Comparison of ENCODE assay signal across 9 cellular contexts in genomic region chr10:3811331-3811870, GRCh38. TPM values are rescaled to one million over a fixed set of nuclear protein-coding genes. Genes with fewer than 3 reads are reported as not detected.
DNase-seq lines count a peak whose midpoint lies in the region; ATAC-seq and TF ChIP-seq lines count a peak whose summit lies in the region.
"Had no signal": no experiment of that assay in that cellular context is flagged by ENCODE, and none has a peak within 500 bp of the region (broad histone marks: within the 10 kb centered on the region; RNA-seq: fewer than 3 reads in every experiment).

No MANE protein-coding gene starts in this region.

- no peak for TF ChIP-seq RAD21 in SK-N-SH (IDR thresholded peaks at IDR 0.05; ENCODE audit: low read length)

- peak overlapping the region; percentile 34 to 79; a peak in 3 of 4 replicates for H3K27ac ChIP-seq in SK-N-SH (ENCODE audit: low read depth in 2 of 2, low read length in 1 of 2)
- peak overlapping the region; percentile 79 for H3K27ac ChIP-seq in mesenchymal stem cell (ENCODE audit: low read length, poor library complexity, severe bottlenecking)
- H3K27ac ChIP-seq: C4-2B had no signal

- H4K91ac ChIP-seq in mesenchymal stem cell (ENCODE audit: low read length) = peak overlapping the region; percentile 30

- H3K9ac ChIP-seq in SK-N-SH (peak overlapping the region; percentile 61), mesenchymal stem cell (ENCODE audit: low read length) (peak overlapping the region; percentile 83)

- H3K4me1 ChIP-seq in SK-N-SH (ENCODE audit: control insufficient read depth in 1 of 2, insufficient read depth in 2 of 2, low read depth in 1 of 2, low read length in 1 of 2) (peaks cover 16 to 31% of the 10 kb centered on the region in 2 experiments), mesenchymal stem cell (ENCODE audit: control insufficient read depth, insufficient read depth, low read depth, low read length) (peaks cover 33% of the 10 kb centered on the region)

- peak overlapping the region in 1 of 2 experiments; percentile 79 for H3K4ac ChIP-seq in mesenchymal stem cell (ENCODE audit: low read depth in 1 of 2, low read length in 2 of 2)

- H3K36me3 ChIP-seq in SK-N-SH (replicated peaks in 1 of 2; ENCODE audit: control insufficient read depth in 1 of 2, insufficient read depth in 2 of 2, low read length in 1 of 2) = no peaks in the 10 kb centered on the region
- H3K36me3 ChIP-seq in mesenchymal stem cell (ENCODE audit: control insufficient read depth in 1 of 2, insufficient read depth in 2 of 2, low read depth in 1 of 2, low read length in 2 of 2) = no peaks in the 10 kb centered on the region

- CTCF ChIA-PET in SK-N-SH (lab: Yijun Ruan, JAX) = interaction anchor here (0.7 to 1.3 kb wide), 4 partner anchors 10 to 25 kb away, joined by 3 to 4 read pairs (median 3); no protein-coding TSS in a partner anchor

- no peaks in the 10 kb centered on the region for H3K79me1 ChIP-seq in mesenchymal stem cell (replicated peaks; ENCODE audit: low read length, poor library complexity, severe bottlenecking)

- H2BK120ac ChIP-seq in mesenchymal stem cell (ENCODE audit: low read depth, low read length) = peak overlapping the region; percentile 56

- H3K27me3 ChIP-seq in SK-N-SH (ENCODE audit: insufficient read depth) = no peaks in the 10 kb centered on the region
- no peaks in the 10 kb centered on the region for H3K27me3 ChIP-seq in mesenchymal stem cell (ENCODE audit: control insufficient read depth in 1 of 2, insufficient read depth in 1 of 2, low read length in 2 of 2)

- no peak; a peak in 1 of 4 replicates for TF ChIP-seq EP300 in SK-N-SH (IDR thresholded peaks at IDR 0.05; ENCODE audit: borderline replicate concordance in 1 of 2, low read depth in 1 of 2, low read length in 1 of 2)

- no peak overlapping the region for H2BK15ac ChIP-seq in mesenchymal stem cell (ENCODE audit: low read depth, poor library complexity, severe bottlenecking)

- H3F3A ChIP-seq in SK-N-SH (replicated peaks; ENCODE audit: insufficient read depth) = peaks cover 10% of the 10 kb centered on the region

- peak overlapping the region; percentile 7 to 57 for H2BK12ac ChIP-seq in mesenchymal stem cell (ENCODE audit: low read length in 2 of 2)

- H3K9me3 ChIP-seq in SK-N-SH = no peaks in the 10 kb centered on the region
- no peaks in the 10 kb centered on the region for H3K9me3 ChIP-seq in mesenchymal stem cell (ENCODE audit: control insufficient read depth, low read length)

- no peak overlapping the region for H3K14ac ChIP-seq in mesenchymal stem cell (ENCODE audit: low read length in 2 of 2)

- POLR2A ChIA-PET in SK-N-SH (lab: Yijun Ruan, JAX) = interaction anchor here (1.2 kb wide), 1 partner anchor 26 kb away, joined by 3 read pairs; the partner anchor contains the start of gene KLF6

- H2BK5ac ChIP-seq in mesenchymal stem cell (ENCODE audit: low read depth, low read length, poor library complexity, severe bottlenecking) = no peak overlapping the region

- H2AFZ ChIP-seq in SK-N-SH (ENCODE audit: low read depth) (peak overlapping the region; percentile 64), mesenchymal stem cell (ENCODE audit: low read depth, low read length) (no peak overlapping the region)

- H2AK5ac ChIP-seq in mesenchymal stem cell (ENCODE audit: low read length, severe bottlenecking) = peak overlapping the region; percentile 65

- H3K4me2 ChIP-seq in SK-N-SH = peak overlapping the region; percentile 75
- H3K4me2 ChIP-seq in mesenchymal stem cell (ENCODE audit: low read length, poor library complexity, severe bottlenecking) = peak overlapping the region; percentile 49

- H3K23ac ChIP-seq in mesenchymal stem cell (ENCODE audit: low read length in 2 of 2) = no peak overlapping the region

- H3K4me3 ChIP-seq in SK-N-SH (ENCODE audit: low read depth in 2 of 2, low read length in 1 of 2) (peak overlapping the region; percentile 13 to 30; a peak in 2 of 4 replicates), mesenchymal stem cell (ENCODE audit: insufficient read depth in 1 of 2, low read depth in 1 of 2, low read length in 2 of 2) (peak overlapping the region in 1 of 2 experiments; percentile 63)

- H4K20me1 ChIP-seq in SK-N-SH (ENCODE audit: insufficient read depth) = no peaks in the 10 kb centered on the region

- peak overlapping the region; percentile 26 to 85 for H3K18ac ChIP-seq in mesenchymal stem cell (ENCODE audit: low read depth in 1 of 2, low read length in 2 of 2)

- no peak for TF ChIP-seq CTCF in SK-N-SH (IDR thresholded peaks at IDR 0.05)

- peak overlapping the region; percentile 78 for H4K8ac ChIP-seq in mesenchymal stem cell (ENCODE audit: low read length)

- WGBS in SK-N-SH (ENCODE audit: low lambda C conversion rate) = 58% methylated on average over 7 of the region's 7 CpGs
- WGBS in mesenchymal stem cell = 40% methylated on average over 7 of the region's 7 CpGs

- DNase-seq in NK-92 treated with Interleukin-12 subunit alpha and Interleukin-12 subunit beta, amount 100 ng/mL, for 24 hours (lab: John Stamatoyannopoulos, UW) = peak; percentile 38
- no peak for DNase-seq in NK-92 (lab: John Stamatoyannopoulos, UW; ENCODE audit: unreplicated experiment)
- DNase-seq in SK-N-SH = no peak
- DNase-seq in central memory CD4-positive, alpha-beta T cell = peak; percentile 54
- DNase-seq in mesenchymal stem cell = peak; percentile 83
- DNase-seq in Kasumi-1 (lab: John Stamatoyannopoulos, UW) = no peak
- no peak for DNase-seq in iPS-NIHi11 (ENCODE audit: low spot score)

- no peaks in the 10 kb centered on the region for H3K9me2 ChIP-seq in SK-N-SH

- H3K79me2 ChIP-seq in SK-N-SH (ENCODE audit: insufficient read depth) = no peaks in the 10 kb centered on the region

- ATAC-seq in HG03039 (IDR thresholded peaks at IDR 0.05; ENCODE audit: unreplicated experiment) = peak; percentile 76

TF ChIP-seq in SK-N-SH, 30 proteins besides CTCF, POLR2A, EP300 and RAD21 (continues in another document):
- peak; percentile 20; the same call in 1 of the 2 replicates for TF ChIP-seq FOSL2 (IDR thresholded peaks at IDR 0.05; ENCODE audit: borderline replicate concordance, low read depth)
- TF ChIP-seq TCF12 (IDR thresholded peaks at IDR 0.05) = 0 out of 2 replicates have a peak, but pooled peaks have one; percentile 22
- TF ChIP-seq RCOR1 (IDR thresholded peaks at IDR 0.05; ENCODE audit: low read length) = no peak
- no peak for TF ChIP-seq FOXM1 (IDR thresholded peaks at IDR 0.05; ENCODE audit: low read depth)
- TF ChIP-seq USF1 (IDR thresholded peaks at IDR 0.05; ENCODE audit: borderline replicate concordance, low read depth) = no peak
- TF ChIP-seq MXI1 (IDR thresholded peaks at IDR 0.05; ENCODE audit: low read depth, low read length) = no peak
- TF ChIP-seq USF2 (IDR thresholded peaks at IDR 0.05; ENCODE audit: borderline replicate concordance, low read depth, low read length) = no peak
- TF ChIP-seq PBX3 (IDR thresholded peaks at IDR 0.05) = peak; percentile 59
- no peak for TF ChIP-seq SIN3A (IDR thresholded peaks at IDR 0.05; ENCODE audit: borderline replicate concordance, low read depth, low read length)
- no peak for TF ChIP-seq ELF1 (IDR thresholded peaks at IDR 0.05)
- no peak for TF ChIP-seq MEF2A (IDR thresholded peaks at IDR 0.05; ENCODE audit: borderline replicate concordance, low read depth)
- no peak for TF ChIP-seq ZBTB33 (IDR thresholded peaks at IDR 0.05; ENCODE audit: borderline replicate concordance, low read depth)
- TF ChIP-seq NFIC (IDR thresholded peaks at IDR 0.05; ENCODE audit: borderline replicate concordance) = peak; percentile 42

RNA-seq across cellular contexts. Expression of gene KLF6, which starts 26.4 kb away (rescaled TPM):
- polyA plus RNA-seq in SK-N-SH (2012; rRNA removed) = 127 and 148 TPM in 2 replicates
- 72.3 and 76.2 TPM in 2 replicates for polyA plus RNA-seq in SK-N-SH (2012; cell fraction: cytosol; rRNA removed)
- 687 and 844 TPM in 2 replicates for polyA plus RNA-seq in SK-N-SH (2012; cell fraction: nucleus; rRNA removed)
- 195 TPM for polyA plus RNA-seq in mesenchymal stem cell (2013, experiment 1 of 2)
- 183 TPM for polyA plus RNA-seq in mesenchymal stem cell (2013, experiment 2 of 2)

Comparison
In these comparisons a context has a peak if more than half of its experiments do, and no peak if none do; other contexts are left out.
1. DNase-seq: peak in NK-92 treated with Interleukin-12 subunit alpha and Interleukin-12 subunit beta, amount 100 ng/mL, for 24 hours (single experiment), central memory CD4-positive, alpha-beta T cell (single experiment) and mesenchymal stem cell (single experiment); none in NK-92 (single experiment), SK-N-SH (single experiment), Kasumi-1 (0 of 2) and iPS-NIHi11 (single experiment).